Comparison of ENCODE assay signal across 8 cellular contexts in genomic region chr3:52532838-52533622, GRCh38. TPM values are rescaled to one million over a fixed set of nuclear protein-coding genes. Genes with fewer than 3 reads are reported as not detected.
A peak's percentile ranks its signal among the peaks of the same experiment; 100 is the strongest.
DNase-seq lines count a peak whose midpoint lies in the region; ATAC-seq and TF ChIP-seq lines count a peak whose summit lies in the region.

No MANE protein-coding gene starts in this region.

- peaks cover 11 to 15% of the 10 kb centered on the region in 2 donors for H3K4me1 ChIP-seq in naive thymus-derived CD4-positive, alpha-beta T cell (ENCODE audit: control insufficient read depth in 2 of 2, insufficient read depth in 2 of 2, low read length in 2 of 2)
- peaks cover 73% of the 10 kb centered on the region for H3K4me1 ChIP-seq in vagina

- POLR2A ChIA-PET in naive thymus-derived CD4-positive, alpha-beta T cell (lab: Charles Lee), result no interaction called here

- DNase-seq in AG20443 (ENCODE audit: low spot score), result peak; percentile 39
- peak; percentile 90 for DNase-seq in H7
- DNase-seq in epithelial cell of proximal tubule (ENCODE audit: low read depth), result no peak
- DNase-seq in naive thymus-derived CD4-positive, alpha-beta T cell, result peak in 6 of 9 donors; percentile 11 to 45 (median 24)
- DNase-seq in vagina (ENCODE audit: extremely low spot score in 2 of 2), result no peak
- no peak for DNase-seq in SIG-M5 treated with dmso at 0.1 percent for 504 hours (lab: John Stamatoyannopoulos, UW; ENCODE audit: unreplicated experiment)

- CTCF ChIA-PET in naive thymus-derived CD4-positive, alpha-beta T cell (lab: Charles Lee), result no interaction called here

- peaks cover 0 to 8% (median 0%) of the 10 kb centered on the region in 5 donors for H3K36me3 Mint-ChIP-seq in naive thymus-derived CD4-positive, alpha-beta T cell

- TF ChIP-seq CTCF in WI38 (IDR thresholded peaks at IDR 0.05; ENCODE audit: low read depth, low read length) (no peak), epithelial cell of proximal tubule (conservative IDR thresholded peaks at IDR 0.05; ENCODE audit: low read depth, low read length) (no peak), vagina (IDR thresholded peaks at IDR 0.05) (no peak)

- TF ChIP-seq POLR2A in vagina (IDR thresholded peaks at IDR 0.05), result no peak

- no peaks in the 10 kb centered on the region for H3K27me3 ChIP-seq in H7 (ENCODE audit: control insufficient read depth, insufficient read depth, low read length)
- H3K27me3 ChIP-seq in naive thymus-derived CD4-positive, alpha-beta T cell (ENCODE audit: control insufficient read depth in 2 of 2, insufficient read depth in 2 of 2, low read length in 2 of 2), result no peaks in the 10 kb centered on the region
- H3K27me3 ChIP-seq in vagina, result no peaks in the 10 kb centered on the region

- intact Hi-C loops in naive thymus-derived CD4-positive, alpha-beta T cell (cut with micrococcal nuclease), result loop anchor here in 1 of 2 donors (10.0 kb wide), 3 partner anchors 258 to 848 kb away; partner anchors contain the start of genes RPL29 and WDR82
- intact Hi-C loops in vagina (cut with DNase I), result loop anchor here (5.0 to 10.0 kb wide), 2 partner anchors 58 to 154 kb away; partner anchors contain the start of genes GNL3 and PBRM1

- peaks cover 0 to 2% (median 0%) of the 10 kb centered on the region in 11 donors for H3K9me3 Mint-ChIP-seq in naive thymus-derived CD4-positive, alpha-beta T cell

- no peaks in the 10 kb centered on the region for H3K27me3 Mint-ChIP-seq in naive thymus-derived CD4-positive, alpha-beta T cell

- H3K4me1 Mint-ChIP-seq in naive thymus-derived CD4-positive, alpha-beta T cell, result peaks cover 14 to 32% (median 26%) of the 10 kb centered on the region in 7 donors

- H3K36me3 ChIP-seq in H7 (replicated peaks; ENCODE audit: control insufficient read depth, insufficient read depth, low read length) (peaks cover 9% of the 10 kb centered on the region), vagina (no peaks in the 10 kb centered on the region)
- no peaks in the 10 kb centered on the region for H3K36me3 ChIP-seq in naive thymus-derived CD4-positive, alpha-beta T cell (ENCODE audit: control insufficient read depth in 2 of 3, insufficient read depth in 3 of 3, low read length in 3 of 3)

- H3K27ac ChIP-seq in naive thymus-derived CD4-positive, alpha-beta T cell (ENCODE audit: low read depth, low read length), result no peak overlapping the region
- peak overlapping the region; percentile 59 for H3K27ac ChIP-seq in vagina

- no peak for ATAC-seq in naive thymus-derived CD4-positive, alpha-beta T cell
- no peak for ATAC-seq in GM18520 (IDR thresholded peaks at IDR 0.05; ENCODE audit: unreplicated experiment)

- H3K9me3 ChIP-seq in naive thymus-derived CD4-positive, alpha-beta T cell (ENCODE audit: control insufficient read depth in 2 of 3, low read length in 3 of 3), result no peaks in the 10 kb centered on the region
- H3K9me3 ChIP-seq in vagina, result no peaks in the 10 kb centered on the region

- H3K4me3 ChIP-seq in H7 (ENCODE audit: insufficient read depth, low read depth, low read length), result peak overlapping the region; percentile 94
- peak overlapping the region; percentile 73 for H3K4me3 ChIP-seq in WI38 (ENCODE audit: low read depth, low read length)
- peak overlapping the region; percentile 77 for H3K4me3 ChIP-seq in epithelial cell of proximal tubule (ENCODE audit: low read depth, low read length)
- peak overlapping the region; percentile 15 for H3K4me3 ChIP-seq in naive thymus-derived CD4-positive, alpha-beta T cell (ENCODE audit: low read length)
- peak overlapping the region; percentile 64 to 77 for H3K4me3 ChIP-seq in vagina

- H3K27ac Mint-ChIP-seq in naive thymus-derived CD4-positive, alpha-beta T cell, result peak overlapping the region in 1 of 9 donors; percentile 55

- peak overlapping the region; percentile 36 to 81 (median 70) for H3K4me3 Mint-ChIP-seq in naive thymus-derived CD4-positive, alpha-beta T cell

RNA-seq across cellular contexts. Expression of gene NT5DC2, which starts 0.6 kb away (rescaled TPM):
- total RNA-seq in H7 (2014; rRNA removed; shearing (Covaris generic)), result 302 and 311 TPM in 2 replicates
- 144 and 229 TPM in 2 replicates for total RNA-seq in epithelial cell of proximal tubule
- total RNA-seq in naive thymus-derived CD4-positive, alpha-beta T cell, result 10 to 100 TPM in 1 of 5 experiments, 1 to 10 TPM in 4; 2.1 to 23.0 (median 3.9) TPM
- polyA plus RNA-seq in naive thymus-derived CD4-positive, alpha-beta T cell, result 1 to 10 TPM in 1 of 2 donors, not detected in 1; 1.3 TPM
- 63.3 TPM for total RNA-seq in vagina

RNA-seq across cellular contexts. Expression of gene UQCC5, which starts 3.4 kb away (rescaled TPM):
- 17.0 and 21.5 TPM in 2 replicates for total RNA-seq in H7 (2014; rRNA removed; shearing (Covaris generic))
- total RNA-seq in epithelial cell of proximal tubule, result 1.4 and 2.4 TPM in 2 replicates
- 10 to 100 TPM in 3 of 5 experiments, 1 to 10 TPM in 2; 5.4 to 11.9 (median 10.7) TPM for total RNA-seq in naive thymus-derived CD4-positive, alpha-beta T cell
- polyA plus RNA-seq in naive thymus-derived CD4-positive, alpha-beta T cell, result 10 to 100 TPM; 24.3 to 28.2 TPM
- 1.2 TPM for total RNA-seq in vagina

RNA-seq across cellular contexts. Expression of gene STAB1, which starts 37.9 kb away (rescaled TPM):
- total RNA-seq in H7 (2014; rRNA removed; shearing (Covaris generic)), result 0.52 and 1.3 TPM in 2 replicates
- total RNA-seq in epithelial cell of proximal tubule, result 0.14 and 0.52 TPM in 2 replicates
- total RNA-seq in naive thymus-derived CD4-positive, alpha-beta T cell, result 100 to 1,000 TPM in 1 of 5 experiments, 10 to 100 TPM in 3, under 1 TPM in 1; 0.27 to 122 (median 26.1) TPM
- not detected for polyA plus RNA-seq in naive thymus-derived CD4-positive, alpha-beta T cell
- total RNA-seq in vagina, result 124 TPM

Comparison
In these comparisons a context has a peak if more than half of its experiments do, and no peak if none do; other contexts are left out.
1. DNase-seq: peak in AG20443 (single experiment), H7 (single experiment) and naive thymus-derived CD4-positive, alpha-beta T cell (6 of 9); none in epithelial cell of proximal tubule (single experiment), vagina (0 of 2) and SIG-M5 treated with dmso at 0.1 percent for 504 hours (single experiment).
2. H3K4me3 ChIP-seq: peak in every context shown above with its lines; median percentile 94 in H7; 77 in epithelial cell of proximal tubule; 73 in WI38; 70 in vagina; 15 in naive thymus-derived CD4-positive, alpha-beta T cell.